6 cellular contexts compared by ENCODE assay signal in the genomic region with DNA sequence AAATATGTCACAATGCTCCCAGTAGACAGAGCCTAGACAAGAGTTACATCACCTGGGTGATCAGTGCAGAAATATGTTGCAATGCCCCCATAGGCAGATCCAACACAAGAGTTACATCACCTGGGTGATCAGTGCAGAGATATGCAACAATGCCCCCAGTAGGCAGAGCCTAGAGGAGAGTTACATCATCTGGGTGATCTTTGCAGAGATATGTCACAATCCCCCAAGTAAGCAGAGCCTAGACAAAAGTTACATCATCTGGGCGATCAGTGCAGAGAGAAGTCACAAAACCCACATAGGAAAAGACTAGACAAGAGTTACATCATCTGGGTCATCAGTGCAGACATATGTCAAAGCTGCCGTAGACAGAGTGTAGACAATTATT.
DNase-seq lines count a peak whose midpoint lies in the region; ATAC-seq and TF ChIP-seq lines count a peak whose summit lies in the region.
"Not testable (repeated sequence)": the region's sequence is repeated elsewhere in the genome, so short reads cannot be mapped to it uniquely, and the experiment has no call there.

No MANE protein-coding gene starts in this region.

- not testable (repeated sequence) for H3K9me2 ChIP-seq in hepatocyte (replicated peaks; ENCODE audit: insufficient read depth)

- H3K27ac ChIP-seq in HEK293 (ENCODE audit: extremely low read depth, low read depth, low read length) = peak overlapping the region; percentile 32; the same call in 1 of the 2 replicates
- H3K27ac ChIP-seq in hepatocyte = not testable (repeated sequence)
- peak overlapping the region; percentile 84 for H3K27ac ChIP-seq in parathyroid adenoma

- H3K27me3 ChIP-seq in hepatocyte; parathyroid adenoma (ENCODE audit: control insufficient read depth, insufficient read depth, low read length): not testable (repeated sequence)

- H3K4me3 Mint-ChIP-seq in T-helper 17 cell; activated T-cell treated with anti-CD3 and anti-CD28 coated beads, Interleukin-2, amount 50 U/mL, for 72 hours; MCF 10A (ENCODE audit: unreplicated experiment): not testable (repeated sequence)

- no CpG with 5 or more reads among the region's 2 CpGs for whole genome bisulfite sequencing in hepatocyte (ENCODE audit: low lambda C conversion rate, missing lambda C conversion rate)

- CTCF ChIA-PET in HEK293 (lab: Yijun Ruan, JAX); MCF 10A (lab: Yijun Ruan, JAX): not testable (repeated sequence)

- not testable (repeated sequence) for H3K36me3 ChIP-seq in HEK293 (ENCODE audit: control insufficient read depth in 2 of 2, insufficient read depth in 1 of 2, low read length in 2 of 2); hepatocyte (replicated peaks; ENCODE audit: insufficient read depth, low read depth); parathyroid adenoma (ENCODE audit: control insufficient read depth, insufficient read depth, low read length)

- ATAC-seq in T-helper 17 cell = peak; percentile 27
- peak; percentile 49 to 53 for ATAC-seq in activated T-cell treated with anti-CD3 and anti-CD28 coated beads, Interleukin-2, amount 50 U/mL, for 72 hours (replicated peaks in 1 of 2)

- not testable (repeated sequence) for H3K9me3 Mint-ChIP-seq in activated T-cell treated with anti-CD3 and anti-CD28 coated beads, Interleukin-2, amount 50 U/mL, for 72 hours; MCF 10A (ENCODE audit: unreplicated experiment)

- not testable (repeated sequence) for BruUV-seq in MCF 10A (replicated peaks; lab: Mats Ljungman, UMichigan)

- not testable (repeated sequence) for H3K4me1 ChIP-seq in HEK293 (ENCODE audit: control insufficient read depth, insufficient read depth, low read length); hepatocyte (ENCODE audit: insufficient read depth); parathyroid adenoma

- POLR2A ChIA-PET in HEK293 (lab: Yijun Ruan, JAX); MCF 10A (lab: Yijun Ruan, JAX): not testable (repeated sequence)

- H3K36me3 Mint-ChIP-seq in T-helper 17 cell (ENCODE audit: low read depth); activated T-cell treated with anti-CD3 and anti-CD28 coated beads, Interleukin-2, amount 50 U/mL, for 72 hours (ENCODE audit: insufficient read depth in 2 of 2); MCF 10A (ENCODE audit: insufficient read depth, unreplicated experiment): not testable (repeated sequence)

- not testable (repeated sequence) for H3K4me2 ChIP-seq in hepatocyte; parathyroid adenoma (ENCODE audit: low read length)

- intact Hi-C loops in MCF 10A (cut with micrococcal nuclease) = not testable (repeated sequence)

- not testable (repeated sequence) for H4K20me1 ChIP-seq in hepatocyte (ENCODE audit: insufficient read depth, poor library complexity, severe bottlenecking)

- TF ChIP-seq CTCF in HEK293 (tag by site-specific recombination; IDR thresholded peaks at IDR 0.05); MCF 10A (IDR thresholded peaks at IDR 0.05; ENCODE audit: unreplicated experiment); hepatocyte (IDR thresholded peaks at IDR 0.05; ENCODE audit: poor library complexity); parathyroid adenoma (IDR thresholded peaks at IDR 0.05): not testable (repeated sequence)

- H2AFZ ChIP-seq in hepatocyte, parathyroid adenoma: not testable (repeated sequence)

- not testable (repeated sequence) for H3K79me2 ChIP-seq in hepatocyte, parathyroid adenoma

- H3K27ac Mint-ChIP-seq in T-helper 17 cell; activated T-cell treated with anti-CD3 and anti-CD28 coated beads, Interleukin-2, amount 50 U/mL, for 72 hours; MCF 10A (ENCODE audit: low read depth, unreplicated experiment): not testable (repeated sequence)

- not testable (repeated sequence) for H3K4me3 ChIP-seq in HEK293 (ENCODE audit: low read depth, low read length); hepatocyte; parathyroid adenoma (ENCODE audit: low read depth, low read length)

- not testable (repeated sequence) for H3K9me3 ChIP-seq in HEK293 (ENCODE audit: control insufficient read depth, insufficient read depth, low read depth, low read length); T-helper 17 cell (ENCODE audit: control insufficient read depth, low read length, poor library complexity, severe bottlenecking); hepatocyte (ENCODE audit: low read depth); parathyroid adenoma (ENCODE audit: control insufficient read depth, low read length)

- not testable (repeated sequence) for H3K9ac ChIP-seq in parathyroid adenoma

- H3K4me1 Mint-ChIP-seq in T-helper 17 cell; MCF 10A (ENCODE audit: insufficient read depth, unreplicated experiment): not testable (repeated sequence)
- H3K4me1 Mint-ChIP-seq in activated T-cell treated with anti-CD3 and anti-CD28 coated beads, Interleukin-2, amount 50 U/mL, for 72 hours (ENCODE audit: low read depth) = peaks cover 11% of the 10 kb centered on the region

- H3K27me3 Mint-ChIP-seq in T-helper 17 cell; activated T-cell treated with anti-CD3 and anti-CD28 coated beads, Interleukin-2, amount 50 U/mL, for 72 hours (ENCODE audit: low read depth); MCF 10A (ENCODE audit: insufficient read depth, unreplicated experiment): not testable (repeated sequence)

- DNase-seq in T-helper 17 cell; activated T-cell treated with anti-CD3 and anti-CD28 coated beads, Interleukin-2, amount 50 U/mL, for 72 hours: not testable (repeated sequence)
- DNase-seq in MCF 10A (ENCODE audit: unreplicated experiment) (peak; percentile 21), hepatocyte (ENCODE audit: low spot score) (peak; percentile 0)

TF ChIP-seq in HEK293, 187 proteins besides CTCF, POLR2A, EP300 and RAD21 (continues in another document):
- TF ChIP-seq ZBTB21 (tag by site-specific recombination; IDR thresholded peaks at IDR 0.05) (peak; percentile 54; the same call in 1 of the 2 replicates), ZBTB17 (tag by site-specific recombination; IDR thresholded peaks at IDR 0.05) (0 out of 2 replicates have a peak, but pooled peaks have one; percentile 22), ZEB2 (tag by site-specific recombination; IDR thresholded peaks at IDR 0.05) (peak; percentile 83), ZNF24 (tag by site-specific recombination; IDR thresholded peaks at IDR 0.05) (peak; percentile 66; the same call in 1 of the 2 replicates), GLIS1 (tag by site-specific recombination; IDR thresholded peaks at IDR 0.05) (0 out of 2 replicates have a peak, but pooled peaks have one; percentile 22)
- TF ChIP-seq, protein P1, sequence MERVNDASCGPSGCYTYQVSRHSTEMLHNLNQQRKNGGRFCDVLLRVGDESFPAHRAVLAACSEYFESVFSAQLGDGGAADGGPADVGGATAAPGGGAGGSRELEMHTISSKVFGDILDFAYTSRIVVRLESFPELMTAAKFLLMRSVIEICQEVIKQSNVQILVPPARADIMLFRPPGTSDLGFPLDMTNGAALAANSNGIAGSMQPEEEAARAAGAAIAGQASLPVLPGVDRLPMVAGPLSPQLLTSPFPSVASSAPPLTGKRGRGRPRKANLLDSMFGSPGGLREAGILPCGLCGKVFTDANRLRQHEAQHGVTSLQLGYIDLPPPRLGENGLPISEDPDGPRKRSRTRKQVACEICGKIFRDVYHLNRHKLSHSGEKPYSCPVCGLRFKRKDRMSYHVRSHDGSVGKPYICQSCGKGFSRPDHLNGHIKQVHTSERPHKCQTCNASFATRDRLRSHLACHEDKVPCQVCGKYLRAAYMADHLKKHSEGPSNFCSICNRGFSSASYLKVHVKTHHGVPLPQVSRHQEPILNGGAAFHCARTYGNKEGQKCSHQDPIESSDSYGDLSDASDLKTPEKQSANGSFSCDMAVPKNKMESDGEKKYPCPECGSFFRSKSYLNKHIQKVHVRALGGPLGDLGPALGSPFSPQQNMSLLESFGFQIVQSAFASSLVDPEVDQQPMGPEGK (tag by site-specific recombination; IDR thresholded peaks at IDR 0.05) = peak; percentile 42
